ENCODE assay signal across 27 cellular contexts in the genomic region with DNA sequence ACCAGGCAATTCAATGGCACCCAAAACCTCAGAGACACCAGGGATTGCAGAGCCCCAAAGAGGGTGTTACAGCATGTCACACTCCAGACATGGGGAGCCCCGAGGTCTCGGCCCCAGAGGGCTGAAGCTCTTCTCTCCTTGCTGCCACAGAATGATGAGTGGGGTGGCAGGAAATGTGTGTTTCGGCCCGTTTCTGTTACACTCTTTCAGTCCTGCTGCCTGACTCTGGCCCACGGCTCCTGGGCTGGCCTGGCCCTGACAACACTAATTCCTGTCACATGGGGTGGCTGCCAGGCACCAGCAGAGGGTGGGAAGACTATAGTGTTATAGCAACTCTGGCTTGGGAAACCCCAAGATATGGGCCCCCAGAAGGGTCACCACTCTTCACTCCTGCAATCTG.
"Had no signal": no experiment of that assay in that cellular context is flagged by ENCODE, and none has a peak within 500 bp of the region (broad histone marks: within the 10 kb centered on the region; RNA-seq: fewer than 3 reads in every experiment).

No MANE protein-coding gene starts in this region.

- H3K9me3 ChIP-seq: ovary, prostate gland, right atrium auricular region, thoracic aorta, thyroid gland, vagina had no signal

- H3K9ac ChIP-seq: neural progenitor cell, parathyroid adenoma had no signal

- DNase-seq: naive thymus-derived CD4-positive, alpha-beta T cell; natural killer cell; occipital lobe; ovary; retina; right lobe of liver; sigmoid colon; small intestine; stimulated activated CD4-positive, alpha-beta T cell treated with anti-CD3 and anti-CD28 coated beads, Interleukin-15, amount 100 ng/mL, for 24 hours; stimulated activated CD4-positive, alpha-beta T cell treated with anti-CD3 and anti-CD28 coated beads, Interleukin-2, amount 100 ng/mL, for 24 hours; stimulated activated CD4-positive, alpha-beta T cell treated with anti-CD3 and anti-CD28 coated beads, Interleukin-2, amount 100 ng/mL, for 48 hours; stimulated activated CD4-positive, alpha-beta T cell treated with anti-CD3 and anti-CD28 coated beads, Interleukin-4, amount 100 ng/mL, for 24 hours; stimulated activated naive B cell treated with anti-CD40 and anti-IgM and Interleukin-4, amounts not matched to agents 10 μg/mL and 1 μg/mL and 100 μg/mL, for 72 hours; stimulated activated naive CD4-positive, alpha-beta T cell treated with Interleukin-2 at 50 U/mL for 16 hours; stomach; thyroid gland; trophoblast cell had no signal

- H3K36me3 ChIP-seq: neural progenitor cell, ovary, prostate gland, right atrium auricular region, right lobe of liver, sigmoid colon, stomach, thoracic aorta, thyroid gland, tibial nerve, upper lobe of left lung, vagina had no signal

- ATAC-seq: naive thymus-derived CD4-positive, alpha-beta T cell; natural killer cell; right lobe of liver; stimulated activated effector memory CD8-positive, alpha-beta T cell treated with anti-CD3 and anti-CD28 coated beads, Interleukin-12 subunit alpha, Interleukin-12 subunit beta, amount 100 ng/mL, for 72 hours; stimulated activated naive B cell treated with anti-CD40 and anti-IgM and Interleukin-4, amounts not matched to agents 10 μg/mL and 1 μg/mL and 100 μg/mL, for 72 hours had no signal

- H3K27ac ChIP-seq: neural progenitor cell, ovary, parathyroid adenoma, prostate gland, right atrium auricular region, right lobe of liver, sigmoid colon, stomach, thoracic aorta, thyroid gland, tibial nerve, upper lobe of left lung, vagina had no signal

- H3K4me2 ChIP-seq: neural progenitor cell had no signal

- H3K4me3 ChIP-seq: neural progenitor cell, ovary, prostate gland, right atrium auricular region, right lobe of liver, sigmoid colon, stomach, thoracic aorta, thyroid gland, tibial nerve, upper lobe of left lung, vagina had no signal

- H3K27me3 ChIP-seq: neural progenitor cell, ovary, right atrium auricular region, right lobe of liver, sigmoid colon, stomach, thyroid gland, tibial nerve, upper lobe of left lung, vagina had no signal

- H2AFZ ChIP-seq: neural progenitor cell, parathyroid adenoma had no signal

- H3K79me2 ChIP-seq: parathyroid adenoma had no signal

- H3K4me1 ChIP-seq: neural progenitor cell, parathyroid adenoma, prostate gland, right atrium auricular region, right lobe of liver, sigmoid colon, stomach, thyroid gland, tibial nerve, upper lobe of left lung, vagina had no signal

- FAIRE-seq: small intestine, urothelium cell line had no signal
